33 cellular contexts compared by ENCODE assay signal in genomic region chr13:48424212-48424611, GRCh38.
"Had no signal": no experiment of that assay in that cellular context is flagged by ENCODE, and none has a peak within 500 bp of the region (broad histone marks: within the 10 kb centered on the region; RNA-seq: fewer than 3 reads in every experiment).

No MANE protein-coding gene starts in this region.

- H3K27me3 ChIP-seq: brain microvascular endothelial cell had no signal

- H3K36me3 ChIP-seq: brain microvascular endothelial cell, WERI-Rb-1 had no signal

- H3K4me2 ChIP-seq: PC-9 had no signal

- H3K27ac ChIP-seq: brain microvascular endothelial cell, PC-9, RWPE1, WERI-Rb-1 had no signal

- ATAC-seq: activated CD8-positive, alpha-beta memory T cell treated with anti-CD3 and anti-CD28 coated beads, Interleukin-2, amount 10 ng/mL, durations not matched to agents 7 days and 5 days; K562; Right ventricle myocardium inferior had no signal

- FAIRE-seq: K562, RCC 7860 had no signal

- H2AFZ ChIP-seq: PC-9 had no signal

- DNase-seq: activated CD4-positive, alpha-beta memory T cell treated with anti-CD3 and anti-CD28 coated beads, Interleukin-2, amount 10 ng/mL, durations not matched to agents 7 days and 5 days; activated CD4-positive, alpha-beta T cell treated with anti-CD3 and anti-CD28 coated beads for 1 hour; activated CD4-positive, alpha-beta T cell treated with anti-CD3 and anti-CD28 coated beads for 48 hours; activated CD4-positive, CD25-positive, alpha-beta regulatory T cell; activated CD8-positive, alpha-beta memory T cell treated with anti-CD3 and anti-CD28 coated beads for 24 hours; activated CD8-positive, alpha-beta memory T cell treated with anti-CD3 and anti-CD28 coated beads, Interleukin-2, amount 10 ng/mL, durations not matched to agents 7 days and 5 days; activated CD8-positive, alpha-beta memory T cell treated with anti-CD3 and anti-CD28 coated beads, Interleukin-2, amount 50 U/mL, for 48 hours; activated effector memory CD4-positive, alpha-beta T cell treated with Interleukin-2 at 50 U/mL for 16 hours; activated naive CD4-positive, alpha-beta T cell; activated naive CD4-positive, alpha-beta T cell treated with anti-CD3 and anti-CD28 coated beads, Interleukin-2, amount 50 U/mL, for 16 hours; activated naive CD8-positive, alpha-beta T cell treated with anti-CD3 and anti-CD28 coated beads for 36 hours; activated T-cell treated with anti-CD3 and anti-CD28 coated beads, Interleukin-2, amount 50 U/mL, for 48 hours; amniotic stem cell; aorta; brain microvascular endothelial cell; Karpas-422; MM.1S; MV-4-11; NCI-H1092; NCI-H1436 treated with DMSO at 0.1 percent for 48 hours; NCI-H1694 treated with DMSO at 0.1 percent for 48 hours; NCI-H2029; NCI-H510A; NCI-H526; NCI-H748 treated with DMSO at 0.1 percent for 48 hours; NK-92 treated with Interleukin-12 subunit alpha and Interleukin-12 subunit beta, amount 100 ng/mL, for 24 hours; PC-9; T1000; WERI-Rb-1 had no signal

- H3K4me3 ChIP-seq: K562, PC-9 had no signal
